23 cellular contexts compared by ENCODE assay signal in genomic region chr19:1924320-1924961, GRCh38.
"Had no signal": no experiment of that assay in that cellular context is flagged by ENCODE, and none has a peak within 500 bp of the region (broad histone marks: within the 10 kb centered on the region; RNA-seq: fewer than 3 reads in every experiment).

No MANE protein-coding gene starts in this region.

- H3K27ac ChIP-seq: KMS-11 had no signal

- H3K4me1 Mint-ChIP-seq: WTC11 had no signal

- H3K4me2 ChIP-seq: KMS-11 had no signal

- H3K27me3 Mint-ChIP-seq: activated CD8-positive, alpha-beta T cell treated with anti-CD3 and anti-CD28 coated beads for 36 hours; activated naive CD8-positive, alpha-beta T cell treated with anti-CD3 and anti-CD28 coated beads for 36 hours had no signal

- ATAC-seq: activated CD8-positive, alpha-beta T cell treated with anti-CD3 and anti-CD28 coated beads for 36 hours; PC-3; WTC11 had no signal

- H3K9me3 Mint-ChIP-seq: activated CD8-positive, alpha-beta T cell treated with anti-CD3 and anti-CD28 coated beads for 36 hours; activated naive CD4-positive, alpha-beta T cell treated with anti-CD3 and anti-CD28 coated beads for 36 hours; activated naive CD8-positive, alpha-beta T cell treated with anti-CD3 and anti-CD28 coated beads for 36 hours; T-helper 1 cell treated with Interleukin-12 subunit alpha and Interleukin-12 subunit beta and Interleukin-4 antibody, amounts not matched to agents 30 μg/mL and 1 μg/mL, for 36 hours; WTC11 had no signal

- H3K4me3 Mint-ChIP-seq: activated CD8-positive, alpha-beta T cell treated with anti-CD3 and anti-CD28 coated beads for 36 hours; activated naive CD4-positive, alpha-beta T cell treated with anti-CD3 and anti-CD28 coated beads for 36 hours; activated naive CD8-positive, alpha-beta T cell treated with anti-CD3 and anti-CD28 coated beads for 36 hours; T-helper 1 cell treated with Interleukin-12 subunit alpha and Interleukin-12 subunit beta and Interleukin-4 antibody, amounts not matched to agents 30 μg/mL and 1 μg/mL, for 36 hours; WTC11 had no signal

- H3K9ac ChIP-seq: KMS-11 had no signal

- DNase-seq: activated CD4-positive, alpha-beta T cell treated with anti-CD3 and anti-CD28 coated beads for 48 hours; activated CD4-positive, CD25-positive, alpha-beta regulatory T cell treated with anti-CD3 and anti-CD28 coated beads, Interleukin-2, amount 50 U/mL, for 72 hours; activated CD8-positive, alpha-beta memory T cell treated with anti-CD3 and anti-CD28 coated beads, Interleukin-2, amount 50 U/mL, for 4 hours; activated CD8-positive, alpha-beta T cell treated with anti-CD3 and anti-CD28 coated beads for 36 hours; activated effector memory CD4-positive, alpha-beta T cell treated with anti-CD3 and anti-CD28 coated beads, Interleukin-2, amount 50 U/mL, for 16 hours; activated naive CD4-positive, alpha-beta T cell treated with anti-CD3 and anti-CD28 coated beads for 36 hours; activated naive CD8-positive, alpha-beta T cell treated with anti-CD3 and anti-CD28 coated beads for 36 hours; activated T-cell treated with anti-CD3 and anti-CD28 coated beads, Interleukin-2, amount 50 U/mL, for 1 hour; cerebellar nuclear complex; NCI-H1105; NCI-H1436; NCI-H1694 treated with DMSO at 0.1 percent for 48 hours; NCI-H2029 treated with DMSO at 0.1 percent for 48 hours; NCI-H345; NCI-H510A; NCI-H526 treated with DMSO at 0.1 percent for 48 hours; NCI-H82; PC-3; SHP77 treated with DMSO at 0.1 percent for 48 hours; T-helper 9 cell had no signal

- H3K27ac Mint-ChIP-seq: activated CD8-positive, alpha-beta T cell treated with anti-CD3 and anti-CD28 coated beads for 36 hours; activated naive CD8-positive, alpha-beta T cell treated with anti-CD3 and anti-CD28 coated beads for 36 hours; WTC11 had no signal
